In genomic region chr13:114338959-114339358, GRCh38 we compare ENCODE assay signal across 19 cellular contexts.
"Had no signal": no experiment of that assay in that cellular context is flagged by ENCODE, and none has a peak within 500 bp of the region (broad histone marks: within the 10 kb centered on the region; RNA-seq: fewer than 3 reads in every experiment).

No MANE protein-coding gene starts in this region.

- H3K27me3 Mint-ChIP-seq: dendritic cell treated with granulocyte-macrophage colony-stimulating factor and Interleukin-4, amounts not matched to agents 40 ng/mL and 50 ng/mL, for 4 days had no signal

- H3K9me3 Mint-ChIP-seq: dendritic cell treated with granulocyte-macrophage colony-stimulating factor and Interleukin-4, amounts not matched to agents 40 ng/mL and 50 ng/mL, for 4 days; naive thymus-derived CD4-positive, alpha-beta T cell had no signal

- H3K27me3 ChIP-seq: hepatocyte, spleen, stomach, transverse colon had no signal

- DNase-seq: erythroblast; foreskin melanocyte; head of caudate nucleus; left colon; left ventricle myocardium superior; naive thymus-derived CD4-positive, alpha-beta T cell; posterior cingulate gyrus; spleen; stimulated activated CD4-positive, alpha-beta T cell treated with anti-CD3 and anti-CD28 coated beads, Interleukin-15, amount 100 ng/mL, for 24 hours; stimulated activated CD4-positive, alpha-beta T cell treated with anti-CD3 and anti-CD28 coated beads, Interleukin-1b, Interleukin-23, amount 100 ng/mL, for 48 hours; stimulated activated CD4-positive, alpha-beta T cell treated with anti-CD3 and anti-CD28 coated beads, Interleukin-4, amount 100 ng/mL, for 4 hours; stomach; substantia nigra; transverse colon had no signal

- H3K27ac Mint-ChIP-seq: dendritic cell treated with granulocyte-macrophage colony-stimulating factor and Interleukin-4, amounts not matched to agents 40 ng/mL and 50 ng/mL, for 4 days had no signal

- H3K4me3 Mint-ChIP-seq: dendritic cell treated with granulocyte-macrophage colony-stimulating factor and Interleukin-4, amounts not matched to agents 40 ng/mL and 50 ng/mL, for 4 days; naive thymus-derived CD4-positive, alpha-beta T cell had no signal

- H3K4me3 ChIP-seq: hepatocyte, lung, spleen, stomach, thoracic aorta, transverse colon had no signal

- H3K36me3 ChIP-seq: spleen, stomach, thoracic aorta, transverse colon had no signal

- H3K79me2 ChIP-seq: hepatocyte had no signal

- ATAC-seq: naive thymus-derived CD4-positive, alpha-beta T cell; sciatic nerve had no signal

- H3K27ac ChIP-seq: hepatocyte, spleen, stomach, thoracic aorta, transverse colon had no signal

- H2AFZ ChIP-seq: hepatocyte had no signal

- H3K4me2 ChIP-seq: hepatocyte had no signal
